Comparison of ENCODE assay signal across 16 cellular contexts in the genomic region with DNA sequence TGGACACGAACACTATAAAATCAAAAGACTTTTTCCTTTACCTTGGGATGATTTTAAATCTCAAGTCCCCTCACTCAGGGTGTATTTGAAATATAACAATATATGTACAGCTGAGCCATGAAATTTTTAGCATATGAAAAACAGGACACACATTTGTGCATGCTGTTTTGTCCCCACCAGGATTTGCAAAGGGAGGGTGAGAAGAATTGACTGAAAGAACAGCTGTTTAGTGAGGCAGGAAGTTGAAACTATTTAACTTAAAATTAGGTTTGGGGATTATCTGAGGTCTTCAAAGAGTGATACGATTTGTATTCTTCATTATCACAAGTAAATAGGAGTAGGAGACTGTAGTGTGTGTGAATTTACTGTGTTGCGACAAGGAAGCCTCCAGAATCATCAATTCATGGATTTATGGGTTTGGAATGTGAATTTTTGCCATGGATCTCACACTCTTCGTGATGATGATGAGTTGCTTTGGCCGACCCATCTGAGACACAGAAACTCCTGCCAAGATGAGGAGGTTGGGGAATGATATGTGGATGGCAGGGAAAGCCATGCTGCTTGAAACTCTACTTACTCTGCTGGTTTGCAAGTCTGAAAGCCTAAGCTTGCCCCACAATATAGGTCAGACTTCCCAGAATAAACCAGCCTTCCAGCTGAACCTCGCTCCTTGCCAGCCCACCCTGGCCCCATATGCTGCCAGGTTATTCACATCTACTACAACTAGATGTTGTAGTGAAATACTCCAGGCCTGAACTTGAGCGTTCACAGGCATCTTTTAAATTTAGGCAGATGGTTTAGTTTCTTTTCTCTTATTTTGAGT.
"Had no signal": no experiment of that assay in that cellular context is flagged by ENCODE, and none has a peak within 500 bp of the region (broad histone marks: within the 10 kb centered on the region; RNA-seq: fewer than 3 reads in every experiment).

No MANE protein-coding gene starts in this region.

- H3K4me3 Mint-ChIP-seq: nephron progenitor cell had no signal

- H3K27me3 ChIP-seq: brain microvascular endothelial cell, esophagus squamous epithelium, foreskin keratinocyte, pancreas, tibial artery, uterus had no signal

- H3K36me3 Mint-ChIP-seq: activated naive CD4-positive, alpha-beta T cell treated with anti-CD3 and anti-CD28 coated beads, Interleukin-2, amount 50 U/mL, for 72 hours had no signal

- ATAC-seq: activated CD4-positive, CD25-positive, alpha-beta regulatory T cell treated with anti-CD3 and anti-CD28 coated beads, Interleukin-2, amount 50 U/mL, for 24 hours; activated naive CD4-positive, alpha-beta T cell treated with anti-CD3 and anti-CD28 coated beads, Interleukin-2, amount 50 U/mL, for 72 hours; foreskin keratinocyte; left colon had no signal

- H3K4me1 Mint-ChIP-seq: nephron progenitor cell had no signal

- H3K27ac ChIP-seq: brain microvascular endothelial cell, esophagus squamous epithelium, foreskin keratinocyte, pancreas, tibial artery, uterus had no signal

- H3K4me1 ChIP-seq: pancreas, tibial artery, uterus had no signal

- DNase-seq: activated CD4-positive, alpha-beta T cell treated with anti-CD3 and anti-CD28 coated beads, Interleukin-2, amount 50 U/mL, for 4 hours; activated effector memory CD4-positive, alpha-beta T cell treated with anti-CD3 and anti-CD28 coated beads, Interleukin-2, amount 50 U/mL, for 16 hours; activated T-cell treated with anti-CD3 and anti-CD28 coated beads, Interleukin-2, amount 50 U/mL, for 1 hour; brain microvascular endothelial cell; esophagus squamous epithelium; foreskin keratinocyte; left colon; nephron progenitor cell; pancreas; small intestine; T-helper 2 cell; tibial artery; uterus had no signal

- H3K36me3 ChIP-seq: brain microvascular endothelial cell, esophagus squamous epithelium, pancreas, tibial artery, uterus had no signal

- H3K9me3 Mint-ChIP-seq: activated naive CD4-positive, alpha-beta T cell treated with anti-CD3 and anti-CD28 coated beads, Interleukin-2, amount 50 U/mL, for 72 hours; nephron progenitor cell had no signal

- FAIRE-seq: endometrium, pancreas, small intestine had no signal

- H3K27ac Mint-ChIP-seq: activated naive CD4-positive, alpha-beta T cell treated with anti-CD3 and anti-CD28 coated beads, Interleukin-2, amount 50 U/mL, for 72 hours; nephron progenitor cell had no signal

- H3K4me3 ChIP-seq: esophagus squamous epithelium, pancreas, tibial artery, uterus had no signal

- H3K9me3 ChIP-seq: esophagus squamous epithelium, pancreas, tibial artery, uterus had no signal
